ENCODE assay signal across 1 cellular context in the genomic region with DNA sequence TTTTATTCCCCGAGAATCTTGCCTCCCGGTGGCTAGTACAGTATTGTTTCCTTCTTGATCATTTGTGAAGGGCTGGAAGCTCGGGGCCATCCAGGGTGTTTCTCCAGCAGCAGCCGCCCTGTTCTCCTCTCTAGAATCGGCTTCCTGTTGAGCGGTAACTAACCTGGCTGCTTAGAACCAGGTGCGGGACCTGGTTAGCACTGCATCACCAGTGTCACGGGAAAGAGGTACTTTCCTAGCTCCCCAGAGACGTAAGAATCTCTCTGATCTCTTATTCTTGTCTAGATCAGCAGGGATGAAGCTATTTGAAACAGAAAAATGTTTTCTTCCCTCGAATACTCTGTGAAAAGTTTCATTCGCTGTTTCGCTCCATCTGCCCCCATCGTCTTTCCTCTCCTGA.
TF ChIP-seq lines count a peak whose summit lies in the region.

No MANE protein-coding gene starts in this region.

TF ChIP-seq in GM23338, 12 proteins besides CTCF, POLR2A, EP300 and RAD21 (continued from another document):
- TF ChIP-seq, protein P1, sequence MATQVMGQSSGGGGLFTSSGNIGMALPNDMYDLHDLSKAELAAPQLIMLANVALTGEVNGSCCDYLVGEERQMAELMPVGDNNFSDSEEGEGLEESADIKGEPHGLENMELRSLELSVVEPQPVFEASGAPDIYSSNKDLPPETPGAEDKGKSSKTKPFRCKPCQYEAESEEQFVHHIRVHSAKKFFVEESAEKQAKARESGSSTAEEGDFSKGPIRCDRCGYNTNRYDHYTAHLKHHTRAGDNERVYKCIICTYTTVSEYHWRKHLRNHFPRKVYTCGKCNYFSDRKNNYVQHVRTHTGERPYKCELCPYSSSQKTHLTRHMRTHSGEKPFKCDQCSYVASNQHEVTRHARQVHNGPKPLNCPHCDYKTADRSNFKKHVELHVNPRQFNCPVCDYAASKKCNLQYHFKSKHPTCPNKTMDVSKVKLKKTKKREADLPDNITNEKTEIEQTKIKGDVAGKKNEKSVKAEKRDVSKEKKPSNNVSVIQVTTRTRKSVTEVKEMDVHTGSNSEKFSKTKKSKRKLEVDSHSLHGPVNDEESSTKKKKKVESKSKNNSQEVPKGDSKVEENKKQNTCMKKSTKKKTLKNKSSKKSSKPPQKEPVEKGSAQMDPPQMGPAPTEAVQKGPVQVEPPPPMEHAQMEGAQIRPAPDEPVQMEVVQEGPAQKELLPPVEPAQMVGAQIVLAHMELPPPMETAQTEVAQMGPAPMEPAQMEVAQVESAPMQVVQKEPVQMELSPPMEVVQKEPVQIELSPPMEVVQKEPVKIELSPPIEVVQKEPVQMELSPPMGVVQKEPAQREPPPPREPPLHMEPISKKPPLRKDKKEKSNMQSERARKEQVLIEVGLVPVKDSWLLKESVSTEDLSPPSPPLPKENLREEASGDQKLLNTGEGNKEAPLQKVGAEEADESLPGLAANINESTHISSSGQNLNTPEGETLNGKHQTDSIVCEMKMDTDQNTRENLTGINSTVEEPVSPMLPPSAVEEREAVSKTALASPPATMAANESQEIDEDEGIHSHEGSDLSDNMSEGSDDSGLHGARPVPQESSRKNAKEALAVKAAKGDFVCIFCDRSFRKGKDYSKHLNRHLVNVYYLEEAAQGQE (IDR thresholded peaks at IDR 0.05; ENCODE audit: unreplicated experiment) = no peak
- TF ChIP-seq STAT1 (IDR thresholded peaks at IDR 0.05; ENCODE audit: unreplicated experiment) (no peak), JUNB (IDR thresholded peaks at IDR 0.05; ENCODE audit: unreplicated experiment) (no peak), ZNF331 (CRISPR knock-in tag; IDR thresholded peaks at IDR 0.05; ENCODE audit: low read depth) (no peak), NANOG (IDR thresholded peaks at IDR 0.05; ENCODE audit: borderline replicate concordance) (no peak), CREB1 (CRISPR knock-in tag; IDR thresholded peaks at IDR 0.05; ENCODE audit: low read depth) (no peak), EZH2phosphoT487 (IDR thresholded peaks at IDR 0.05; ENCODE audit: unreplicated experiment) (no peak), POLR2AphosphoS5 (IDR thresholded peaks at IDR 0.05; ENCODE audit: low read depth) (no peak), ZNF114 (CRISPR knock-in tag; IDR thresholded peaks at IDR 0.05) (no peak)
- TF ChIP-seq, protein P2, sequence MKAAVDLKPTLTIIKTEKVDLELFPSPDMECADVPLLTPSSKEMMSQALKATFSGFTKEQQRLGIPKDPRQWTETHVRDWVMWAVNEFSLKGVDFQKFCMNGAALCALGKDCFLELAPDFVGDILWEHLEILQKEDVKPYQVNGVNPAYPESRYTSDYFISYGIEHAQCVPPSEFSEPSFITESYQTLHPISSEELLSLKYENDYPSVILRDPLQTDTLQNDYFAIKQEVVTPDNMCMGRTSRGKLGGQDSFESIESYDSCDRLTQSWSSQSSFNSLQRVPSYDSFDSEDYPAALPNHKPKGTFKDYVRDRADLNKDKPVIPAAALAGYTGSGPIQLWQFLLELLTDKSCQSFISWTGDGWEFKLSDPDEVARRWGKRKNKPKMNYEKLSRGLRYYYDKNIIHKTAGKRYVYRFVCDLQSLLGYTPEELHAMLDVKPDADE (IDR thresholded peaks at IDR 0.05) = no peak
- TF ChIP-seq, protein P3, sequence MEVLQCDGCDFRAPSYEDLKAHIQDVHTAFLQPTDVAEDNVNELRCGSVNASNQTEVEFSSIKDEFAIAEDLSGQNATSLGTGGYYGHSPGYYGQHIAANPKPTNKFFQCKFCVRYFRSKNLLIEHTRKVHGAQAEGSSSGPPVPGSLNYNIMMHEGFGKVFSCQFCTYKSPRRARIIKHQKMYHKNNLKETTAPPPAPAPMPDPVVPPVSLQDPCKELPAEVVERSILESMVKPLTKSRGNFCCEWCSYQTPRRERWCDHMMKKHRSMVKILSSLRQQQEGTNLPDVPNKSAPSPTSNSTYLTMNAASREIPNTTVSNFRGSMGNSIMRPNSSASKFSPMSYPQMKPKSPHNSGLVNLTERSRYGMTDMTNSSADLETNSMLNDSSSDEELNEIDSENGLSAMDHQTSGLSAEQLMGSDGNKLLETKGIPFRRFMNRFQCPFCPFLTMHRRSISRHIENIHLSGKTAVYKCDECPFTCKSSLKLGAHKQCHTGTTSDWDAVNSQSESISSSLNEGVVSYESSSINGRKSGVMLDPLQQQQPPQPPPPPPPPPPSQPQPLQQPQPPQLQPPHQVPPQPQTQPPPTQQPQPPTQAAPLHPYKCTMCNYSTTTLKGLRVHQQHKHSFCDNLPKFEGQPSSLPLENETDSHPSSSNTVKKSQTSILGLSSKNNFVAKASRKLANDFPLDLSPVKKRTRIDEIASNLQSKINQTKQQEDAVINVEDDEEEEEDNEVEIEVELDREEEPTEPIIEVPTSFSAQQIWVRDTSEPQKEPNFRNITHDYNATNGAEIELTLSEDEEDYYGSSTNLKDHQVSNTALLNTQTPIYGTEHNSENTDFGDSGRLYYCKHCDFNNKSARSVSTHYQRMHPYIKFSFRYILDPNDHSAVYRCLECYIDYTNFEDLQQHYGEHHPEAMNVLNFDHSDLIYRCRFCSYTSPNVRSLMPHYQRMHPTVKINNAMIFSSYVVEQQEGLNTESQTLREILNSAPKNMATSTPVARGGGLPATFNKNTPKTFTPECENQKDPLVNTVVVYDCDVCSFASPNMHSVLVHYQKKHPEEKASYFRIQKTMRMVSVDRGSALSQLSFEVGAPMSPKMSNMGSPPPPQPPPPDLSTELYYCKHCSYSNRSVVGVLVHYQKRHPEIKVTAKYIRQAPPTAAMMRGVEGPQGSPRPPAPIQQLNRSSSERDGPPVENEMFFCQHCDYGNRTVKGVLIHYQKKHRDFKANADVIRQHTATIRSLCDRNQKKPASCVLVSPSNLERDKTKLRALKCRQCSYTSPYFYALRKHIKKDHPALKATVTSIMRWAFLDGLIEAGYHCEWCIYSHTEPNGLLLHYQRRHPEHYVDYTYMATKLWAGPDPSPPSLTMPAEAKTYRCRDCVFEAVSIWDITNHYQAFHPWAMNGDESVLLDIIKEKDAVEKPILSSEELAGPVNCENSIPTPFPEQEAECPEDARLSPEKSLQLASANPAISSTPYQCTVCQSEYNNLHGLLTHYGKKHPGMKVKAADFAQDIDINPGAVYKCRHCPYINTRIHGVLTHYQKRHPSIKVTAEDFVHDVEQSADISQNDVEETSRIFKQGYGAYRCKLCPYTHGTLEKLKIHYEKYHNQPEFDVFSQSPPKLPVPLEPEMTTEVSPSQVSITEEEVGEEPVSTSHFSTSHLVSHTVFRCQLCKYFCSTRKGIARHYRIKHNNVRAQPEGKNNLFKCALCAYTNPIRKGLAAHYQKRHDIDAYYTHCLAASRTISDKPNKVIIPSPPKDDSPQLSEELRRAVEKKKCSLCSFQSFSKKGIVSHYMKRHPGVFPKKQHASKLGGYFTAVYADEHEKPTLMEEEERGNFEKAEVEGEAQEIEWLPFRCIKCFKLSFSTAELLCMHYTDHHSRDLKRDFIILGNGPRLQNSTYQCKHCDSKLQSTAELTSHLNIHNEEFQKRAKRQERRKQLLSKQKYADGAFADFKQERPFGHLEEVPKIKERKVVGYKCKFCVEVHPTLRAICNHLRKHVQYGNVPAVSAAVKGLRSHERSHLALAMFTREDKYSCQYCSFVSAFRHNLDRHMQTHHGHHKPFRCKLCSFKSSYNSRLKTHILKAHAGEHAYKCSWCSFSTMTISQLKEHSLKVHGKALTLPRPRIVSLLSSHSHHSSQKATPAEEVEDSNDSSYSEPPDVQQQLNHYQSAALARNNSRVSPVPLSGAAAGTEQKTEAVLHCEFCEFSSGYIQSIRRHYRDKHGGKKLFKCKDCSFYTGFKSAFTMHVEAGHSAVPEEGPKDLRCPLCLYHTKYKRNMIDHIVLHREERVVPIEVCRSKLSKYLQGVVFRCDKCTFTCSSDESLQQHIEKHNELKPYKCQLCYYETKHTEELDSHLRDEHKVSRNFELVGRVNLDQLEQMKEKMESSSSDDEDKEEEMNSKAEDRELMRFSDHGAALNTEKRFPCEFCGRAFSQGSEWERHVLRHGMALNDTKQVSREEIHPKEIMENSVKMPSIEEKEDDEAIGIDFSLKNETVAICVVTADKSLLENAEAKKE (CRISPR knock-in tag; IDR thresholded peaks at IDR 0.05) = no peak
